Comparison of ENCODE assay signal across 1 cellular context in the genomic region with DNA sequence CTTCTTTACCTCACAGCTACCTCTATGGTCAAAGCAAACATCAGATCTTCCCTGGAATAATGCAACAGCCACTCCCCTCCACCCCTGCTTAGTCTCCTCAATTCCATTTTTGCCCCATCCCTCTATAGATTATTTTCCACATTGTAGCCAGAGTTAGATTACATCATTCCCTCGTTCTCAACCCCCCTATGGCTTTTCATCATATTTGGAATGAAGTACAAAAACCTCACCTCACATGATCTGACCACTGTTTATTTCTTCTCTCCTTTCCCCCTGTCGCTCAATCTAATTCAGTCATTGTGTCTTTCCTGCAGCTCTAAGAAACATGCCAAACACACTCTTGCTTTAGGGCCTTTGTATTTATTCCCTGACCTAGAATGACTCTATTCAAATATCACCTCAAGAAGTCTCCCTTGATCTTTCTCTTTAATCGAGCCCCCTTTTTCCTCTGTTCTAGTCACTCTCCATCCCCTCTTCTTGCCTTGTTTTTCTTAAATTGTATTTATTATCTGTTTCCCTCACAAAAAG.
TF ChIP-seq lines count a peak whose summit lies in the region.

No MANE protein-coding gene starts in this region.

TF ChIP-seq in HEK293, 187 proteins besides CTCF, POLR2A, EP300 and RAD21 (continued from another document):
- TF ChIP-seq, protein P1, sequence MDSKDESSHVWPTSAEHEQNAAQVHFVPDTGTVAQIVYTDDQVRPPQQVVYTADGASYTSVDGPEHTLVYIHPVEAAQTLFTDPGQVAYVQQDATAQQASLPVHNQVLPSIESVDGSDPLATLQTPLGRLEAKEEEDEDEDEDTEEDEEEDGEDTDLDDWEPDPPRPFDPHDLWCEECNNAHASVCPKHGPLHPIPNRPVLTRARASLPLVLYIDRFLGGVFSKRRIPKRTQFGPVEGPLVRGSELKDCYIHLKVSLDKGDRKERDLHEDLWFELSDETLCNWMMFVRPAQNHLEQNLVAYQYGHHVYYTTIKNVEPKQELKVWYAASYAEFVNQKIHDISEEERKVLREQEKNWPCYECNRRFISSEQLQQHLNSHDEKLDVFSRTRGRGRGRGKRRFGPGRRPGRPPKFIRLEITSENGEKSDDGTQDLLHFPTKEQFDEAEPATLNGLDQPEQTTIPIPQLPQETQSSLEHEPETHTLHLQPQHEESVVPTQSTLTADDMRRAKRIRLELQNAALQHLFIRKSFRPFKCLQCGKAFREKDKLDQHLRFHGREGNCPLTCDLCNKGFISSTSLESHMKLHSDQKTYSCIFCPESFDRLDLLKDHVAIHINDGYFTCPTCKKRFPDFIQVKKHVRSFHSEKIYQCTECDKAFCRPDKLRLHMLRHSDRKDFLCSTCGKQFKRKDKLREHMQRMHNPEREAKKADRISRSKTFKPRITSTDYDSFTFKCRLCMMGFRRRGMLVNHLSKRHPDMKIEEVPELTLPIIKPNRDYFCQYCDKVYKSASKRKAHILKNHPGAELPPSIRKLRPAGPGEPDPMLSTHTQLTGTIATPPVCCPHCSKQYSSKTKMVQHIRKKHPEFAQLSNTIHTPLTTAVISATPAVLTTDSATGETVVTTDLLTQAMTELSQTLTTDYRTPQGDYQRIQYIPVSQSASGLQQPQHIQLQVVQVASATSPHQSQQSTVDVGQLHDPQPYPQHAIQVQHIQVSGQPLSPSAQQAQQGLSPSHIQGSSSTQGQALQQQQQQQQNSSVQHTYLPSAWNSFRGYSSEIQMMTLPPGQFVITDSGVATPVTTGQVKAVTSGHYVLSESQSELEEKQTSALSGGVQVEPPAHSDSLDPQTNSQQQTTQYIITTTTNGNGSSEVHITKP (tag by site-specific recombination; IDR thresholded peaks at IDR 0.05), result peak; percentile 90
- TF ChIP-seq ZBTB20 (tag by site-specific recombination; IDR thresholded peaks at IDR 0.05), result no peak
- no peak; the same call in 1 of the 2 replicates for TF ChIP-seq ZBTB48 (tag by site-specific recombination; IDR thresholded peaks at IDR 0.05)
- TF ChIP-seq ZNF366 (tag by site-specific recombination; conservative IDR thresholded peaks at IDR 0.05), result no peak
- TF ChIP-seq, protein P2, sequence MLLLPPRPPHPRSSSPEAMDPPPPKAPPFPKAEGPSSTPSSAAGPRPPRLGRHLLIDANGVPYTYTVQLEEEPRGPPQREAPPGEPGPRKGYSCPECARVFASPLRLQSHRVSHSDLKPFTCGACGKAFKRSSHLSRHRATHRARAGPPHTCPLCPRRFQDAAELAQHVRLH (tag by site-specific recombination; IDR thresholded peaks at IDR 0.05), result no peak
- no peak for TF ChIP-seq TRIM28 (IDR thresholded peaks at IDR 0.05; ENCODE audit: borderline replicate concordance, low read length)
